17 cellular contexts compared by ENCODE assay signal in the genomic region with DNA sequence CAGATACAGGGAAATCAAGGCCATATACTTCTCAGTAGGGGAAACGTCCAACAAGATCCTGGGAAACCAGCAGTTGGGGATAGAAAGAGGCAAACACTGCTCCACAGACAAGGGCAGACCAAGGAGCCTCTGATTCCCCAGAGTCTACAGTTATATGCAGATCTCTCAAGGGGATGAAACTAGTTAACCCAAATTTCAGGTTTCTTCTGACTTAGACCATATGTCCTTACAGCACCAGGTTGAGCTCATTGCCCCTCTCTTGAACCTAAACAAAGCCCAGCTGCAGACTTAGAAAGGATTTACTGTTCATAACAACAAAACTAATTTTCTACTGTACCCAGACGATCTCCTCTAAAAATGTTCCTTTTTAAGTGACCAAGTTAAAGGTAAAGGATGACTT. TPM values are rescaled to one million over a fixed set of nuclear protein-coding genes. Genes with fewer than 3 reads are reported as not detected.
DNase-seq lines count a peak whose midpoint lies in the region; ATAC-seq and TF ChIP-seq lines count a peak whose summit lies in the region.
"Had no signal": no experiment of that assay in that cellular context is flagged by ENCODE, and none has a peak within 500 bp of the region (broad histone marks: within the 10 kb centered on the region; RNA-seq: fewer than 3 reads in every experiment).

No MANE protein-coding gene starts in this region.

- no peak overlapping the region for H3K4ac ChIP-seq in mesenchymal stem cell (ENCODE audit: low read depth in 1 of 2, low read length in 2 of 2)

- no peak overlapping the region for H4K8ac ChIP-seq in mesenchymal stem cell (ENCODE audit: low read length)

- no peak overlapping the region for H3K14ac ChIP-seq in mesenchymal stem cell (ENCODE audit: low read length in 2 of 2)

- no peak overlapping the region for H2BK15ac ChIP-seq in mesenchymal stem cell (ENCODE audit: low read depth, poor library complexity, severe bottlenecking)

- DNase-seq in NCI-H524 treated with DMSO at 0.1 percent for 48 hours (lab: John Stamatoyannopoulos, UW) (peak; percentile 74), mesenchymal stem cell (no peak), breast epithelium (ENCODE audit: low spot score in 2 of 2) (no peak), anterior cingulate cortex (lab: John Stamatoyannopoulos, UW) (no peak), RKO (ENCODE audit: low spot score) (no peak), erythroblast (lab: John Stamatoyannopoulos, UW) (no peak)
- DNase-seq: activated CD8-positive, alpha-beta memory T cell treated with anti-CD3 and anti-CD28 coated beads for 24 hours; CD4-positive, alpha-beta T cell; gastrocnemius medialis; NCI-H2081 treated with DMSO at 0.1 percent for 48 hours; right lobe of liver; T-helper 9 cell had no signal

- ATAC-seq in GM18511 (IDR thresholded peaks at IDR 0.05; ENCODE audit: unreplicated experiment) = peak; percentile 40
- ATAC-seq in HG02610 (IDR thresholded peaks at IDR 0.05; ENCODE audit: unreplicated experiment) = peak; percentile 25
- ATAC-seq: gastrocnemius medialis, K562, Panc1, right lobe of liver had no signal

- H3K18ac ChIP-seq in mesenchymal stem cell (ENCODE audit: low read depth in 1 of 2, low read length in 2 of 2) = no peak overlapping the region

- no peak overlapping the region for H2BK12ac ChIP-seq in mesenchymal stem cell (ENCODE audit: low read length in 2 of 2)

- no peak overlapping the region for H2BK120ac ChIP-seq in mesenchymal stem cell (ENCODE audit: low read depth, low read length)

- no peak overlapping the region for H3K23ac ChIP-seq in mesenchymal stem cell (ENCODE audit: low read length in 2 of 2)

- WGBS in mesenchymal stem cell = 77% methylated on average over 1 of the region's 2 CpGs

- H3K27ac ChIP-seq in mesenchymal stem cell (ENCODE audit: low read length, poor library complexity, severe bottlenecking) = no peak overlapping the region
- no peak overlapping the region for H3K27ac ChIP-seq in breast epithelium
- H3K27ac ChIP-seq: gastrocnemius medialis, right lobe of liver had no signal

- intact Hi-C loops in breast epithelium (cut with DNase I; ENCODE audit: low total_unique reads) = no loop called here

- no peak overlapping the region for H2AFZ ChIP-seq in mesenchymal stem cell (ENCODE audit: low read depth, low read length)

- TF ChIP-seq CTCF in breast epithelium (IDR thresholded peaks at IDR 0.05) = no peak

- no peak overlapping the region for H4K91ac ChIP-seq in mesenchymal stem cell (ENCODE audit: low read length)

- peaks cover 21% of the 10 kb centered on the region for H3K79me1 ChIP-seq in mesenchymal stem cell (replicated peaks; ENCODE audit: low read length, poor library complexity, severe bottlenecking)

- H3K36me3 ChIP-seq in mesenchymal stem cell (ENCODE audit: control insufficient read depth in 1 of 2, insufficient read depth in 2 of 2, low read depth in 1 of 2, low read length in 2 of 2) = no peaks in the 10 kb centered on the region
- H3K36me3 ChIP-seq in breast epithelium = no peaks in the 10 kb centered on the region
- H3K36me3 ChIP-seq: gastrocnemius medialis, HAP-1, right lobe of liver had no signal

- no peak overlapping the region for H2BK5ac ChIP-seq in mesenchymal stem cell (ENCODE audit: low read depth, low read length, poor library complexity, severe bottlenecking)

- no peak overlapping the region for H2AK5ac ChIP-seq in mesenchymal stem cell (ENCODE audit: low read length, severe bottlenecking)

- H3K9ac ChIP-seq in mesenchymal stem cell (ENCODE audit: low read length) = peak overlapping the region; percentile 46

- H3K9me3 ChIP-seq in mesenchymal stem cell (ENCODE audit: control insufficient read depth, low read length) = no peaks in the 10 kb centered on the region
- no peaks in the 10 kb centered on the region for H3K9me3 ChIP-seq in breast epithelium
- H3K9me3 ChIP-seq: gastrocnemius medialis, HAP-1, right lobe of liver had no signal

- H3K4me1 ChIP-seq in mesenchymal stem cell (ENCODE audit: control insufficient read depth, insufficient read depth, low read depth, low read length) = no peaks in the 10 kb centered on the region
- H3K4me1 ChIP-seq in breast epithelium = no peaks in the 10 kb centered on the region

- H3K4me3 ChIP-seq in mesenchymal stem cell (ENCODE audit: insufficient read depth in 1 of 2, low read depth in 1 of 2, low read length in 2 of 2) (peak overlapping the region in 1 of 2 experiments; percentile 46), breast epithelium (no peak overlapping the region)
- H3K4me3 ChIP-seq: gastrocnemius medialis, HAP-1, K562, right lobe of liver had no signal

- TF ChIP-seq POLR2A in breast epithelium (IDR thresholded peaks at IDR 0.05) (no peak), erythroblast (IDR thresholded peaks at IDR 0.05; ENCODE audit: low read length) (no peak)

- no peak overlapping the region for H3K4me2 ChIP-seq in mesenchymal stem cell (ENCODE audit: low read length, poor library complexity, severe bottlenecking)

- H3K27me3 ChIP-seq in mesenchymal stem cell (ENCODE audit: control insufficient read depth in 1 of 2, insufficient read depth in 1 of 2, low read length in 2 of 2) (no peaks in the 10 kb centered on the region), breast epithelium (no peaks in the 10 kb centered on the region)
- H3K27me3 ChIP-seq: gastrocnemius medialis, right lobe of liver had no signal

RNA-seq across cellular contexts. Expression of a gene that starts 24.3 kb away (rescaled TPM):
- polyA plus RNA-seq in mesenchymal stem cell (2013, experiment 1 of 2) = 27.5 TPM
- polyA plus RNA-seq in mesenchymal stem cell (2013, experiment 2 of 2) = 32.5 TPM
- 10 to 100 TPM; 16.8 to 28.8 (median 19.5) TPM for total RNA-seq in breast epithelium
